Comparison of ENCODE assay signal across 8 cellular contexts in genomic region chr2:96536445-96537065, GRCh38. TPM values are rescaled to one million over a fixed set of nuclear protein-coding genes. Genes with fewer than 3 reads are reported as not detected.
DNase-seq lines count a peak whose midpoint lies in the region; ATAC-seq and TF ChIP-seq lines count a peak whose summit lies in the region.

ARID5A (plus strand) TSS chr2:96536752; CDS start chr2:96536827, 75 bp downstream.

- intact Hi-C loops in activated CD4-positive, alpha-beta T cell treated with anti-CD3 and anti-CD28 coated beads for 36 hours (cut with DNase I, micrococcal nuclease): loop anchor here (1.0 to 10.0 kb wide), 13 partner anchors 8 to 1928 kb away; partner anchors contain the start of genes LMAN2L (in 2 of the 2), ACTR1B (in 1 of the 2), ANKRD36 (in 1 of the 2) and CIAO1 (in 1 of the 2)
- intact Hi-C loops in left colon (cut with DNase I, micrococcal nuclease): no loop called here

- no peaks in the 10 kb centered on the region for H3K36me3 ChIP-seq in BE2C

- peak; percentile 90 for DNase-seq in BE2C
- peak; percentile 82 for DNase-seq in NCI-H460 (ENCODE audit: extremely low read depth, low read depth)
- DNase-seq in activated CD4-positive, alpha-beta T cell treated with anti-CD3 and anti-CD28 coated beads for 36 hours: peak; percentile 97
- DNase-seq in choroid plexus epithelial cell (ENCODE audit: low read depth): peak; percentile 90
- DNase-seq in left colon: peak; percentile 94 to 96
- DNase-seq in stimulated activated CD4-positive, alpha-beta T cell treated with anti-CD3 and anti-CD28 coated beads, Interleukin-1b, Interleukin-23, amount 100 ng/mL, for 4 hours (ENCODE audit: low read depth in 2 of 2): peak; percentile 85 to 95

- POLR2A ChIA-PET in activated CD4-positive, alpha-beta T cell treated with anti-CD3 and anti-CD28 coated beads for 36 hours (lab: Charles Lee): interaction anchor here (0.6 to 6.0 kb wide), 5 partner anchors 8 to 270 kb away, joined by 3 to 144 read pairs (median 7); no protein-coding TSS in a partner anchor

- H3K27me3 Mint-ChIP-seq in activated CD4-positive, alpha-beta T cell treated with anti-CD3 and anti-CD28 coated beads for 36 hours: no peaks in the 10 kb centered on the region

- peaks cover 64% of the 10 kb centered on the region for H3K4me1 Mint-ChIP-seq in activated CD4-positive, alpha-beta T cell treated with anti-CD3 and anti-CD28 coated beads for 36 hours

- TF ChIP-seq POLR2A in GM19099 (IDR thresholded peaks at IDR 0.05; ENCODE audit: extremely low read depth, insufficient read length, low read depth): peak; percentile 97

- H3K27ac Mint-ChIP-seq in activated CD4-positive, alpha-beta T cell treated with anti-CD3 and anti-CD28 coated beads for 36 hours: peak within 1 kb of the TSS; percentile 90

- H3K4me3 Mint-ChIP-seq in activated CD4-positive, alpha-beta T cell treated with anti-CD3 and anti-CD28 coated beads for 36 hours: peak within 1 kb of the TSS; percentile 97

- no peaks in the 10 kb centered on the region for H3K4me1 ChIP-seq in BE2C

- H3K4me3 ChIP-seq in BE2C (ENCODE audit: low read depth, low read length) (peak within 1 kb of the TSS; percentile 48), choroid plexus epithelial cell (ENCODE audit: low read depth, low read length) (peak within 1 kb of the TSS; percentile 68)

- peak; percentile 50 for ATAC-seq in HG03432 (IDR thresholded peaks at IDR 0.05; ENCODE audit: unreplicated experiment)
- ATAC-seq in activated CD4-positive, alpha-beta T cell treated with anti-CD3 and anti-CD28 coated beads for 36 hours: peak; percentile 66
- ATAC-seq in left colon: peak; percentile 76

- 0 out of 2 replicates have a peak, but pooled peaks have one; percentile 6 for TF ChIP-seq CTCF in BE2C (IDR thresholded peaks at IDR 0.05; ENCODE audit: low read depth, low read length)
- TF ChIP-seq CTCF in choroid plexus epithelial cell (conservative IDR thresholded peaks at IDR 0.05; ENCODE audit: low read depth, low read length): peak; percentile 34

- peaks cover 13% of the 10 kb centered on the region for H3K27me3 ChIP-seq in BE2C

- no peaks in the 10 kb centered on the region for H3K9me3 Mint-ChIP-seq in activated CD4-positive, alpha-beta T cell treated with anti-CD3 and anti-CD28 coated beads for 36 hours (ENCODE audit: low read depth)

- no peaks in the 10 kb centered on the region for H3K9me3 ChIP-seq in BE2C

- CTCF ChIA-PET in activated CD4-positive, alpha-beta T cell treated with anti-CD3 and anti-CD28 coated beads for 36 hours (lab: Charles Lee): interaction anchor here (0.6 to 9.2 kb wide), 5 partner anchors 9 to 1004 kb away, joined by 3 to 95 read pairs (median 10); no protein-coding TSS in a partner anchor

- H3K36me3 Mint-ChIP-seq in activated CD4-positive, alpha-beta T cell treated with anti-CD3 and anti-CD28 coated beads for 36 hours (ENCODE audit: low read depth): peaks cover 45% of the 10 kb centered on the region

RNA-seq across cellular contexts. Expression of gene ARID5A, which starts in this region (rescaled TPM):
- polyA plus RNA-seq in BE2C (2012; ENCODE audit: insufficient read depth, insufficient read length, low read depth): 0.43 TPM
- total RNA-seq in NCI-H460 (2014; rRNA removed; shearing (Covaris generic)): 0.89 and 0.99 TPM in 2 replicates
- 2.2 and 4.1 TPM in 2 replicates for polyA plus RNA-seq in NCI-H460 (2014; cell fraction: nucleus; rRNA removed)
- total RNA-seq in activated CD4-positive, alpha-beta T cell treated with anti-CD3 and anti-CD28 coated beads for 36 hours: 100 to 1,000 TPM; 179 to 191 TPM
- total RNA-seq in left colon: 10 to 100 TPM in 1 of 2 donors, 1 to 10 TPM in 1; 5.6 to 13.7 TPM

Comparison
In these comparisons a context has a peak if more than half of its experiments do, and no peak if none do; other contexts are left out.
1. Peak in every context shown above with its lines: DNase-seq, ATAC-seq and H3K4me3 ChIP-seq.
2. RNA of gene ARID5A (total RNA-seq): 179 to 191 TPM in activated CD4-positive, alpha-beta T cell treated with anti-CD3 and anti-CD28 coated beads for 36 hours; 5.6 to 13.7 TPM in left colon and 0.89 to 0.99 TPM in NCI-H460; every median in the first group is over 10 times any median in the second.
3. intact Hi-C loops: an anchor here in activated CD4-positive, alpha-beta T cell treated with anti-CD3 and anti-CD28 coated beads for 36 hours (1.0 to 10.0 kb wide); none called in left colon.